Comparison of ENCODE assay signal across 8 cellular contexts in genomic region chr12:32671930-32672785, GRCh38.
DNase-seq lines count a peak whose midpoint lies in the region; ATAC-seq and TF ChIP-seq lines count a peak whose summit lies in the region.

No MANE protein-coding gene starts in this region.

- peak; percentile 37 for ATAC-seq in GM18868 (IDR thresholded peaks at IDR 0.05; ENCODE audit: unreplicated experiment)
- ATAC-seq in HG02610 (IDR thresholded peaks at IDR 0.05; ENCODE audit: unreplicated experiment) = no peak
- no peak for ATAC-seq in GM19324 (IDR thresholded peaks at IDR 0.05; ENCODE audit: low FRiP score, unreplicated experiment)

- H3K27ac Mint-ChIP-seq in nephron progenitor cell = no peak overlapping the region

- TF ChIP-seq CTCF in AG09319 (IDR thresholded peaks at IDR 0.05; ENCODE audit: low read depth, low read length) (peak; percentile 64), nephron progenitor cell (IDR thresholded peaks at IDR 0.05) (peak; percentile 54)

- H3K9me3 ChIP-seq in SK-N-MC (ENCODE audit: low read depth, low read length) = no peaks in the 10 kb centered on the region

- no peaks in the 10 kb centered on the region for H3K4me1 Mint-ChIP-seq in nephron progenitor cell

- peak overlapping the region; percentile 61; the same call in 1 of the 2 replicates for H3K27ac ChIP-seq in SK-N-MC

- peak overlapping the region; percentile 60 for H3K4me3 ChIP-seq in SK-N-MC

- no peaks in the 10 kb centered on the region for H3K36me3 Mint-ChIP-seq in nephron progenitor cell (ENCODE audit: low read depth)

- H3K27me3 Mint-ChIP-seq in nephron progenitor cell (ENCODE audit: low read depth, poor library complexity) = no peaks in the 10 kb centered on the region

- peak; percentile 81 for DNase-seq in AG09319 (ENCODE audit: extremely low read depth, low read depth)
- peak; percentile 85 for DNase-seq in NCI-H1105 treated with DMSO at 0.1 percent for 48 hours (lab: John Stamatoyannopoulos, UW)
- peak; percentile 90 for DNase-seq in SK-N-MC (ENCODE audit: low read depth, low spot score)
- DNase-seq in fibroblast of gingiva (ENCODE audit: low read depth) = peak; percentile 87
- DNase-seq in nephron progenitor cell = peak; percentile 22

- no peak overlapping the region for H3K9ac ChIP-seq in SK-N-MC (ENCODE audit: insufficient read length)

- H3K9me3 Mint-ChIP-seq in nephron progenitor cell = peaks cover 19% of the 10 kb centered on the region

- H3K36me3 ChIP-seq in SK-N-MC (ENCODE audit: insufficient read depth, low read length) = no peaks in the 10 kb centered on the region

- no peak overlapping the region for H3K4me3 Mint-ChIP-seq in nephron progenitor cell

Comparison
In these comparisons a context has a peak if more than half of its experiments do, and no peak if none do; other contexts are left out.
1. DNase-seq: peak in every context shown above with its lines; median percentile 90 in SK-N-MC; 87 in fibroblast of gingiva; 85 in NCI-H1105 treated with DMSO at 0.1 percent for 48 hours; 81 in AG09319; 22 in nephron progenitor cell.